Comparison of ENCODE assay signal across 1 cellular context in the genomic region with DNA sequence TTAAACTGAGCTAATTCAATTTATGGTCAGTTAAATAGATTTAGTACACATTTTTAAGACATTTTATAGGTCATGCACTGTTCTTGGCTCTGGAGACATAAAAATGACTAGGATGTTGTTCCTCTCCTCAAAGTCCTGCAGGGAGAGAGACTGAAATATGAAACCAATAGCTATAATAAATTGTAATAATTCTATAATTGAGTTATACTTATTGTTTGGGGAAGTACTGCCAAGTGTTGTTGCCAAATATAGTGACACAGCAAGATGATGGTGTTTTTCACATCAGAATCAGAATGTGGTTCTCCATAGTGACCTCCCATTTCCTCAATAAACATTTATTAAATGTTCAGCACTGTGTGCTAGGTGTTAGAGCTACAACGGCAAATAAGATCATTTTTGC.
A peak's percentile ranks its signal among the peaks of the same experiment; 100 is the strongest.
TF ChIP-seq lines count a peak whose summit lies in the region.

No MANE protein-coding gene starts in this region.

TF ChIP-seq in SK-N-SH treated with all-trans-retinoic acid at 6 μM for 48 hours, 23 proteins besides CTCF, POLR2A, EP300 and RAD21 (continued from another document):
- TF ChIP-seq, protein P1, sequence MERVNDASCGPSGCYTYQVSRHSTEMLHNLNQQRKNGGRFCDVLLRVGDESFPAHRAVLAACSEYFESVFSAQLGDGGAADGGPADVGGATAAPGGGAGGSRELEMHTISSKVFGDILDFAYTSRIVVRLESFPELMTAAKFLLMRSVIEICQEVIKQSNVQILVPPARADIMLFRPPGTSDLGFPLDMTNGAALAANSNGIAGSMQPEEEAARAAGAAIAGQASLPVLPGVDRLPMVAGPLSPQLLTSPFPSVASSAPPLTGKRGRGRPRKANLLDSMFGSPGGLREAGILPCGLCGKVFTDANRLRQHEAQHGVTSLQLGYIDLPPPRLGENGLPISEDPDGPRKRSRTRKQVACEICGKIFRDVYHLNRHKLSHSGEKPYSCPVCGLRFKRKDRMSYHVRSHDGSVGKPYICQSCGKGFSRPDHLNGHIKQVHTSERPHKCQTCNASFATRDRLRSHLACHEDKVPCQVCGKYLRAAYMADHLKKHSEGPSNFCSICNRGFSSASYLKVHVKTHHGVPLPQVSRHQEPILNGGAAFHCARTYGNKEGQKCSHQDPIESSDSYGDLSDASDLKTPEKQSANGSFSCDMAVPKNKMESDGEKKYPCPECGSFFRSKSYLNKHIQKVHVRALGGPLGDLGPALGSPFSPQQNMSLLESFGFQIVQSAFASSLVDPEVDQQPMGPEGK (CRISPR knock-in tag; IDR thresholded peaks at IDR 0.05; ENCODE audit: borderline replicate concordance): peak; percentile 13; the same call in 1 of the 2 replicates
- TF ChIP-seq ZC3H10 (CRISPR knock-in tag; IDR thresholded peaks at IDR 0.05) (0 out of 2 replicates have a peak, but pooled peaks have one; percentile 16), ARNTL (CRISPR knock-in tag; IDR thresholded peaks at IDR 0.05; ENCODE audit: borderline replicate concordance, low read depth) (no peak)
